7 cellular contexts compared by ENCODE assay signal in genomic region chr16:740764-741505, GRCh38. TPM values are rescaled to one million over a fixed set of nuclear protein-coding genes. Genes with fewer than 3 reads are reported as not detected.
DNase-seq lines count a peak whose midpoint lies in the region; ATAC-seq and TF ChIP-seq lines count a peak whose summit lies in the region.

CIAO3 (minus strand) TSS chr16:740997; CDS start chr16:740985, 12 bp downstream.

- ATAC-seq in GM18505 (IDR thresholded peaks at IDR 0.05; ENCODE audit: unreplicated experiment) (peak; percentile 77), HG02970 (IDR thresholded peaks at IDR 0.05; ENCODE audit: low FRiP score, unreplicated experiment) (peak; percentile 93)

- H3K9me3 ChIP-seq in iPS-18a (ENCODE audit: control insufficient read depth, low read depth, low read length) (no peaks in the 10 kb centered on the region), skeletal muscle tissue (ENCODE audit: control insufficient read depth in 3 of 3, low read length in 3 of 3) (no peaks in the 10 kb centered on the region)

- H3K27me3 Mint-ChIP-seq in brain, result peaks cover 6% of the 10 kb centered on the region

- peak within 1 kb of the TSS; percentile 82 to 89 (median 88) for H3K4me3 Mint-ChIP-seq in brain

- H3K27me3 ChIP-seq in iPS-18a (ENCODE audit: control insufficient read depth, insufficient read depth, low read length) (no peaks in the 10 kb centered on the region), skeletal muscle tissue (ENCODE audit: control insufficient read depth in 3 of 3, insufficient read depth in 3 of 3, low read length in 3 of 3) (peaks cover 0 to 15% (median 4%) of the 10 kb centered on the region in 3 donors)

- peaks cover 0 to 2% (median 0%) of the 10 kb centered on the region in 5 experiments for H3K9me3 Mint-ChIP-seq in brain

- H3K36me3 Mint-ChIP-seq in brain, result peaks cover 7% of the 10 kb centered on the region

- TF ChIP-seq POLR2A in GM18505 (IDR thresholded peaks at IDR 0.05; ENCODE audit: borderline replicate concordance, extremely low read depth, insufficient read depth, insufficient read length), result peak; percentile 73

- TF ChIP-seq CTCF in brain (conservative IDR thresholded peaks at IDR 0.05), result peak; percentile 90 to 95

- H3K9ac ChIP-seq in iPS-18a (ENCODE audit: low read length), result peak within 1 kb of the TSS; percentile 83
- peak within 1 kb of the TSS; percentile 83 to 92 (median 88) for H3K9ac ChIP-seq in skeletal muscle tissue (ENCODE audit: low read depth in 1 of 3, low read length in 3 of 3)

- H3K4me3 ChIP-seq in iPS-18a (ENCODE audit: low read length) (peak within 1 kb of the TSS; percentile 75), skeletal muscle tissue (ENCODE audit: low read length in 3 of 3) (peak within 1 kb of the TSS; percentile 72 to 86 (median 81))

- peak; percentile 51 for DNase-seq in NCI-H2107 treated with DMSO at 0.1 percent for 48 hours (lab: John Stamatoyannopoulos, UW; ENCODE audit: unreplicated experiment)
- peak; percentile 91 for DNase-seq in UCSD-AML1 (lab: John Stamatoyannopoulos, UW; ENCODE audit: unreplicated experiment)

- peaks cover 15% of the 10 kb centered on the region for H3K4me1 Mint-ChIP-seq in brain

- H3K4me1 ChIP-seq in iPS-18a (ENCODE audit: control insufficient read depth, low read depth, low read length) (no peaks in the 10 kb centered on the region), skeletal muscle tissue (ENCODE audit: control insufficient read depth in 3 of 3, insufficient read depth in 3 of 3, low read length in 3 of 3) (peaks cover 13 to 16% (median 14%) of the 10 kb centered on the region in 3 donors)

- H3K36me3 ChIP-seq in iPS-18a (ENCODE audit: control insufficient read depth, low read depth, low read length) (peaks cover 3% of the 10 kb centered on the region), skeletal muscle tissue (ENCODE audit: control insufficient read depth in 3 of 3, insufficient read depth in 3 of 3, low read length in 3 of 3) (peaks cover 20 to 24% (median 22%) of the 10 kb centered on the region in 3 donors)

- H3K27ac ChIP-seq in iPS-18a (ENCODE audit: low read length), result peak within 1 kb of the TSS; percentile 75
- peak within 1 kb of the TSS; percentile 47 for H3K27ac ChIP-seq in skeletal muscle tissue (ENCODE audit: low read depth, low read length)

- peak within 1 kb of the TSS in 4 of 5 experiments; percentile 34 to 88 (median 71) for H3K27ac Mint-ChIP-seq in brain

RNA-seq across cellular contexts. Expression of gene CIAO3, which starts in this region (rescaled TPM):
- 32.6 TPM for polyA plus RNA-seq in brain (ENCODE audit: insufficient read depth, low read depth, low replicate concordance)
- total RNA-seq in skeletal muscle tissue, result 43.3 TPM

Comparison
In these comparisons a context has a peak if more than half of its experiments do, and no peak if none do; other contexts are left out.
1. Peak in every context shown above with its lines: DNase-seq, ATAC-seq, H3K4me3 ChIP-seq and H3K27ac ChIP-seq.